23 cellular contexts compared by ENCODE assay signal in the genomic region with DNA sequence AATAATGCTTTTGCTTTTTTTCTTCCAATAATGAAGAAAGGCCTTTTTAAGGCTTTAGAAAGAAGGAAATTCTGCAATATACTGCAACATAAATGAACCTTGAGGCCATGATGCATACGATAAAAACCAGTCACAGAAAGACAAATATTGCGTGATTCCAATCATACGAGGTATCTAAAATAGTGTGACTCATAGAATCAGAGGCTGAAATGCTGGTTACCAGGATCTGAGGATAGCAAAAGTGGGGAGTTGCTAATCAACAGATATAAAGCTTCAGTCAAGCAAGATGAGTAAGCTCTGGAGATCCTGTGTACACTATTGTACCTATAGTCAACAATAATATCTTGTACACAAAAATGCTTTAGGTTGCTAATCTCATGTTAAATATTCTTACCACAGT. TPM values are rescaled to one million over a fixed set of nuclear protein-coding genes. Genes with fewer than 3 reads are reported as not detected.
DNase-seq lines count a peak whose midpoint lies in the region; ATAC-seq and TF ChIP-seq lines count a peak whose summit lies in the region.
"Had no signal": no experiment of that assay in that cellular context is flagged by ENCODE, and none has a peak within 500 bp of the region (broad histone marks: within the 10 kb centered on the region; RNA-seq: fewer than 3 reads in every experiment).

No MANE protein-coding gene starts in this region.

- no peak overlapping the region for H3K4me3 ChIP-seq in mammary epithelial cell (replicated peaks in 1 of 3; ENCODE audit: insufficient read depth in 1 of 3, low read depth in 2 of 3, low read length in 3 of 3)
- no peak overlapping the region for H3K4me3 ChIP-seq in PC-3 (ENCODE audit: low read length)
- H3K4me3 ChIP-seq in epithelial cell of esophagus (ENCODE audit: low read length): no peak overlapping the region
- no peak overlapping the region for H3K4me3 ChIP-seq in suprapubic skin
- H3K4me3 ChIP-seq: BLaER1 had no signal

- no peaks in the 10 kb centered on the region for H3K36me3 Mint-ChIP-seq in MCF 10A (ENCODE audit: insufficient read depth, unreplicated experiment)
- H3K36me3 Mint-ChIP-seq: CD4-positive, alpha-beta memory T cell had no signal

- H3K27ac ChIP-seq in mammary epithelial cell (ENCODE audit: insufficient read depth, low read depth, low read length): no peak overlapping the region
- peak overlapping the region; percentile 80 for H3K27ac ChIP-seq in PC-3 (ENCODE audit: low read length)
- no peak overlapping the region for H3K27ac ChIP-seq in suprapubic skin
- H3K27ac ChIP-seq: BLaER1, HL-60 had no signal

- TF ChIP-seq CTCF in mammary epithelial cell (conservative IDR thresholded peaks at IDR 0.05 in 1 of 2, IDR thresholded peaks at IDR 0.05 in 1 of 2; ENCODE audit: extremely low read depth in 1 of 2, insufficient read depth in 1 of 2, low read depth in 1 of 2, low read length in 2 of 2) (no peak), MCF 10A (IDR thresholded peaks at IDR 0.05; ENCODE audit: unreplicated experiment) (no peak), PC-3 (conservative IDR thresholded peaks at IDR 0.05; ENCODE audit: low read depth, low read length) (no peak), epithelial cell of esophagus (IDR thresholded peaks at IDR 0.05; ENCODE audit: insufficient read depth, low read depth, low read length, missing control alignments) (no peak), suprapubic skin (IDR thresholded peaks at IDR 0.05) (no peak)

- DNase-seq in mammary epithelial cell: peak; percentile 54
- DNase-seq in MCF 10A (ENCODE audit: unreplicated experiment): no peak
- DNase-seq in PC-3: peak; percentile 93
- peak; percentile 26 for DNase-seq in epithelial cell of esophagus (ENCODE audit: low read depth)
- no peak for DNase-seq in activated naive CD4-positive, alpha-beta T cell treated with anti-CD3 and anti-CD28 coated beads, Interleukin-2, amount 50 U/mL, for 16 hours
- no peak for DNase-seq in suprapubic skin (ENCODE audit: low spot score in 2 of 2)
- DNase-seq: 8988T; CD4-positive, alpha-beta memory T cell; DMS 273 treated with DMSO at 0.1 percent for 48 hours; DMS79; GDM1; GOT3; H7; HFFc6; IMR-90 had no signal

- peak; percentile 22; the same call in 1 of the 2 replicates for ATAC-seq in PC-3
- no peak for ATAC-seq in GM19395 (IDR thresholded peaks at IDR 0.05; ENCODE audit: unreplicated experiment)
- ATAC-seq: HCT116 had no signal

- H3K9ac ChIP-seq in mammary epithelial cell (ENCODE audit: insufficient read depth, low read length): no peak overlapping the region
- H3K9ac ChIP-seq in PC-3 (ENCODE audit: low read length): no peak overlapping the region
- H3K9ac ChIP-seq: BLaER1 had no signal

- BruUV-seq in mammary epithelial cell (replicated peaks; lab: Mats Ljungman, UMichigan): no TSS peak
- no TSS peak for BruUV-seq in MCF 10A (replicated peaks; lab: Mats Ljungman, UMichigan)
- BruUV-seq in PC-3 (replicated peaks; lab: Mats Ljungman, UMichigan): no TSS peak

- H3K4me1 ChIP-seq in mammary epithelial cell (ENCODE audit: insufficient read depth, low read length) (peaks cover 5% of the 10 kb centered on the region), PC-3 (ENCODE audit: insufficient read depth, low read length) (peaks cover 26% of the 10 kb centered on the region), suprapubic skin (no peaks in the 10 kb centered on the region)

- CTCF ChIA-PET in mammary epithelial cell (lab: Charles Lee; ENCODE audit: low non-redundant PET) (no interaction called here), MCF 10A (lab: Yijun Ruan, JAX) (no interaction called here), PC-3 (lab: Charles Lee) (interaction anchor here (1.0 kb wide), 1 partner anchor 12 kb away, joined by 3 read pairs; no protein-coding TSS in a partner anchor)

- H3K4me2 ChIP-seq in mammary epithelial cell (ENCODE audit: insufficient read depth, low read depth, low read length) (no peak overlapping the region), PC-3 (ENCODE audit: low read length) (peak overlapping the region; percentile 8; the same call in 1 of the 2 replicates)
- H3K4me2 ChIP-seq: BLaER1 had no signal

- H3K27me3 ChIP-seq in mammary epithelial cell (ENCODE audit: insufficient read depth, low read length) (no peaks in the 10 kb centered on the region), PC-3 (ENCODE audit: low read length) (no peaks in the 10 kb centered on the region), suprapubic skin (no peaks in the 10 kb centered on the region)
- H3K27me3 ChIP-seq: BLaER1 had no signal

- H3K9me3 ChIP-seq in mammary epithelial cell (replicated peaks; ENCODE audit: insufficient read depth, low read length) (no peaks in the 10 kb centered on the region), PC-3 (ENCODE audit: low read length) (no peaks in the 10 kb centered on the region), suprapubic skin (no peaks in the 10 kb centered on the region)
- H3K9me3 ChIP-seq: BLaER1 had no signal

- H3K36me3 ChIP-seq in mammary epithelial cell (ENCODE audit: insufficient read depth, low read length) (no peaks in the 10 kb centered on the region), PC-3 (ENCODE audit: low read depth, low read length) (no peaks in the 10 kb centered on the region), suprapubic skin (no peaks in the 10 kb centered on the region)
- H3K36me3 ChIP-seq: BLaER1 had no signal

- TF ChIP-seq POLR2A in suprapubic skin (IDR thresholded peaks at IDR 0.05): no peak

- H2AFZ ChIP-seq in mammary epithelial cell (ENCODE audit: low read depth, low read length): no peak overlapping the region
- H2AFZ ChIP-seq in PC-3 (ENCODE audit: low read length): no peak overlapping the region

- H3K4me1 Mint-ChIP-seq in MCF 10A (ENCODE audit: insufficient read depth, unreplicated experiment): no peaks in the 10 kb centered on the region

- H3F3A ChIP-seq in PC-3 (ENCODE audit: low read length, unreplicated experiment): peaks cover 7% of the 10 kb centered on the region

- no peaks in the 10 kb centered on the region for H3K27me3 Mint-ChIP-seq in MCF 10A (ENCODE audit: insufficient read depth, unreplicated experiment)

- POLR2A ChIA-PET in MCF 10A (lab: Yijun Ruan, JAX) (interaction anchor here (1.0 kb wide), 1 partner anchor 11 kb away, joined by 6 read pairs; no protein-coding TSS in a partner anchor), PC-3 (lab: Charles Lee; ENCODE audit: unreplicated experiment) (no interaction called here)

- no peak overlapping the region for H3K4me3 Mint-ChIP-seq in MCF 10A (ENCODE audit: unreplicated experiment)
- H3K4me3 Mint-ChIP-seq: CD14-positive monocyte; CD4-positive, alpha-beta memory T cell; HFFc6 had no signal

- H3K9me3 Mint-ChIP-seq in MCF 10A (ENCODE audit: unreplicated experiment): no peaks in the 10 kb centered on the region

- 56% methylated on average over 3 of the region's 3 CpGs for WGBS in mammary epithelial cell (ENCODE audit: low coverage, missing lambda C conversion rate)
- 85% methylated on average over 3 of the region's 3 CpGs for WGBS in suprapubic skin

- no peak overlapping the region for H3K27ac Mint-ChIP-seq in MCF 10A (ENCODE audit: low read depth, unreplicated experiment)
- H3K27ac Mint-ChIP-seq: CD4-positive, alpha-beta memory T cell; HFFc6 had no signal

- no peaks in the 10 kb centered on the region for H3K79me2 ChIP-seq in mammary epithelial cell (ENCODE audit: insufficient read depth, low read length)
- H3K79me2 ChIP-seq in PC-3 (ENCODE audit: low read length): no peaks in the 10 kb centered on the region

- intact Hi-C loops in mammary epithelial cell (cut with micrococcal nuclease): no loop called here
- intact Hi-C loops in MCF 10A (cut with micrococcal nuclease): no loop called here
- intact Hi-C loops in PC-3 (cut with micrococcal nuclease): no loop called here

- TF ChIP-seq EP300 in suprapubic skin (IDR thresholded peaks at IDR 0.05): no peak

- in situ Hi-C loops in mammary epithelial cell (cut with MboI; ENCODE audit: low sequenced_read_pairs in 2 of 2): no loop called here

- dilution Hi-C loops in mammary epithelial cell (cut with HindIII; ENCODE audit: low sequenced_read_pairs): no loop called here

- no peaks in the 10 kb centered on the region for H4K20me1 ChIP-seq in mammary epithelial cell (ENCODE audit: insufficient read depth, low read length)
- no peaks in the 10 kb centered on the region for H4K20me1 ChIP-seq in PC-3 (ENCODE audit: low read length)
- H4K20me1 ChIP-seq: BLaER1 had no signal

- H3K9me2 ChIP-seq in PC-3 (replicated peaks; ENCODE audit: low read length): no peaks in the 10 kb centered on the region

RNA-seq across cellular contexts. Expression of gene MS4A6A, which starts 24.2 kb away (rescaled TPM):
- total RNA-seq in mammary epithelial cell (not detected), MCF 10A (2022) (not detected in 2 replicates), PC-3 (2014; rRNA removed) (not detected in 2 replicates), suprapubic skin (10 to 100 TPM in 2 of 4 donors, 1 to 10 TPM in 2; 6.9 to 13.4 (median 9.2) TPM)
- polyA plus RNA-seq in mammary epithelial cell: not detected
- polyA minus RNA-seq in mammary epithelial cell: not detected
- total RNA-seq: A673, Daoy, H7, HFFc6, IMR-90 had no signal
- polyA plus RNA-seq: AG04450, IMR-90 had no signal

Comparison
In these comparisons a context has a peak if more than half of its experiments do, and no peak if none do; other contexts are left out.
1. DNase-seq: peak in mammary epithelial cell (single experiment), PC-3 (single experiment) and epithelial cell of esophagus (single experiment); none in MCF 10A (single experiment), activated naive CD4-positive, alpha-beta T cell treated with anti-CD3 and anti-CD28 coated beads, Interleukin-2, amount 50 U/mL, for 16 hours (single experiment) and suprapubic skin (0 of 2).